ENCODE assay signal across 19 cellular contexts in genomic region chr22:50175191-50175461, GRCh38. TPM values are rescaled to one million over a fixed set of nuclear protein-coding genes. Genes with fewer than 3 reads are reported as not detected.
"Had no signal": no experiment of that assay in that cellular context is flagged by ENCODE, and none has a peak within 500 bp of the region (broad histone marks: within the 10 kb centered on the region; RNA-seq: fewer than 3 reads in every experiment).

No MANE protein-coding gene starts in this region.

- H3K27ac ChIP-seq: HL-60, SJCRH30 had no signal

- H3K4me3 ChIP-seq: MG63, SJCRH30 had no signal

- H3K27me3 ChIP-seq: MG63 had no signal

- DNase-seq: KBM-7, MG63, NCI-H1092, NCI-H1105 treated with DMSO at 0.1 percent for 48 hours, NCI-H1417 treated with DMSO at 0.1 percent for 48 hours, NCI-H146, NCI-H1694 treated with DMSO at 0.1 percent for 48 hours, NCI-H1930, NCI-H2081, NCI-H2107, NCI-H2227 treated with DMSO at 0.1 percent for 48 hours, NCI-H524, NCI-H526 treated with DMSO at 0.1 percent for 48 hours, NCI-H748 treated with DMSO at 0.1 percent for 48 hours, RPMI8226, SHP77 treated with DMSO at 0.1 percent for 48 hours, SJCRH30 had no signal

- H3K36me3 ChIP-seq: MG63, SJCRH30 had no signal

- ATAC-seq: SK-N-SH treated with all-trans-retinoic acid at 6 μM for 48 hours had no signal

- H3K4me1 ChIP-seq: SJCRH30 had no signal

- H3K9me3 ChIP-seq: MG63, SJCRH30 had no signal

RNA-seq across cellular contexts. Expression of gene PANX2, which starts 4.6 kb away (rescaled TPM):
- total RNA-seq: SJCRH30 had no signal
